ENCODE assay signal across 11 cellular contexts in genomic region chr6:130644175-130644574, GRCh38.
"Had no signal": no experiment of that assay in that cellular context is flagged by ENCODE, and none has a peak within 500 bp of the region (broad histone marks: within the 10 kb centered on the region; RNA-seq: fewer than 3 reads in every experiment).

No MANE protein-coding gene starts in this region.

- H3K4me1 ChIP-seq: HAP-1 had no signal

- H3K9ac ChIP-seq: GM23248 had no signal

- H3K4me2 ChIP-seq: GM23338 had no signal

- DNase-seq: GM23248, GOT3, H7, H9, HCEC 1CT, HFFc6 had no signal

- H3K9me3 ChIP-seq: HAP-1 had no signal

- H3K27ac ChIP-seq: GM23248 had no signal

- ATAC-seq: GM23338, HCT116 had no signal

- H2AFZ ChIP-seq: GM23248, GM23338 had no signal

- H3K36me3 ChIP-seq: HAP-1 had no signal

- FAIRE-seq: H1, H54 had no signal

- H3K4me3 ChIP-seq: GM23248, GM23338, HAP-1 had no signal
